Comparison of ENCODE assay signal across 2 cellular contexts in the genomic region with DNA sequence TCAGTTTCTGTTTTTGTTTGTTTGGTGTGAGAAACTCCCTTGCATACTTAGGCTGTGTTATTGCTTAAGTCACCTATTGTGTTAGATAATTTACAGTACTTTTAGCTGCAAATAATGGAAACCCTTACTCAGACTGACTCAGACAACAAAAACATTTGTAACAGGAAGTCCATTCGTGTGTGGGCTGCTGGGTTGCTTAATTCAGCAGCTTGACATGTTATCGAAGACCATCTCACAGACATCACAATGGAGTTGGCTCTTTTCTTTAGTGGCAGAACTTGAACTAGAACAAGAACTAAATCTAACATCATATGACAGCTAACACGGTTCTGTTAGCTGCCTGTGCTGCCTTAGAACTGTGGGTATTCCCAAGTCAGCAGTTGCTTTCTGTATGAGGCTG.
A peak's percentile ranks its signal among the peaks of the same experiment; 100 is the strongest.
TF ChIP-seq lines count a peak whose summit lies in the region.

No MANE protein-coding gene starts in this region.

TF ChIP-seq in endothelial cell of umbilical vein, 7 proteins besides CTCF, POLR2A, EP300 and RAD21:
- TF ChIP-seq FOS (IDR thresholded peaks at IDR 0.05; ENCODE audit: borderline replicate concordance, insufficient read depth, low read length) = peak; percentile 67
- no peak for TF ChIP-seq EZH2 (IDR thresholded peaks at IDR 0.05; ENCODE audit: borderline replicate concordance, low read depth, low read length, severe bottlenecking)
- TF ChIP-seq GATA2 (IDR thresholded peaks at IDR 0.05; ENCODE audit: insufficient read depth, insufficient read length, low read depth, low read length) = peak; percentile 85
- peak; percentile 50 for TF ChIP-seq POLR2AphosphoS5 (IDR thresholded peaks at IDR 0.05; ENCODE audit: insufficient read depth, low read depth, low read length)
- TF ChIP-seq MYC (IDR thresholded peaks at IDR 0.05; ENCODE audit: low read depth, low read length) = no peak
- TF ChIP-seq, protein P1, sequence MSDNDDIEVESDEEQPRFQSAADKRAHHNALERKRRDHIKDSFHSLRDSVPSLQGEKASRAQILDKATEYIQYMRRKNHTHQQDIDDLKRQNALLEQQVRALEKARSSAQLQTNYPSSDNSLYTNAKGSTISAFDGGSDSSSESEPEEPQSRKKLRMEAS (IDR thresholded peaks at IDR 0.05; ENCODE audit: insufficient read depth, insufficient read length) = no peak
- TF ChIP-seq JUN (IDR thresholded peaks at IDR 0.05; ENCODE audit: borderline replicate concordance, insufficient read depth, insufficient read length, low read depth) = peak; percentile 83

TF ChIP-seq in GM23338, 12 proteins besides CTCF, POLR2A, EP300 and RAD21:
- no peak for TF ChIP-seq ZNF331 (CRISPR knock-in tag; IDR thresholded peaks at IDR 0.05; ENCODE audit: low read depth)
- TF ChIP-seq, protein P2, sequence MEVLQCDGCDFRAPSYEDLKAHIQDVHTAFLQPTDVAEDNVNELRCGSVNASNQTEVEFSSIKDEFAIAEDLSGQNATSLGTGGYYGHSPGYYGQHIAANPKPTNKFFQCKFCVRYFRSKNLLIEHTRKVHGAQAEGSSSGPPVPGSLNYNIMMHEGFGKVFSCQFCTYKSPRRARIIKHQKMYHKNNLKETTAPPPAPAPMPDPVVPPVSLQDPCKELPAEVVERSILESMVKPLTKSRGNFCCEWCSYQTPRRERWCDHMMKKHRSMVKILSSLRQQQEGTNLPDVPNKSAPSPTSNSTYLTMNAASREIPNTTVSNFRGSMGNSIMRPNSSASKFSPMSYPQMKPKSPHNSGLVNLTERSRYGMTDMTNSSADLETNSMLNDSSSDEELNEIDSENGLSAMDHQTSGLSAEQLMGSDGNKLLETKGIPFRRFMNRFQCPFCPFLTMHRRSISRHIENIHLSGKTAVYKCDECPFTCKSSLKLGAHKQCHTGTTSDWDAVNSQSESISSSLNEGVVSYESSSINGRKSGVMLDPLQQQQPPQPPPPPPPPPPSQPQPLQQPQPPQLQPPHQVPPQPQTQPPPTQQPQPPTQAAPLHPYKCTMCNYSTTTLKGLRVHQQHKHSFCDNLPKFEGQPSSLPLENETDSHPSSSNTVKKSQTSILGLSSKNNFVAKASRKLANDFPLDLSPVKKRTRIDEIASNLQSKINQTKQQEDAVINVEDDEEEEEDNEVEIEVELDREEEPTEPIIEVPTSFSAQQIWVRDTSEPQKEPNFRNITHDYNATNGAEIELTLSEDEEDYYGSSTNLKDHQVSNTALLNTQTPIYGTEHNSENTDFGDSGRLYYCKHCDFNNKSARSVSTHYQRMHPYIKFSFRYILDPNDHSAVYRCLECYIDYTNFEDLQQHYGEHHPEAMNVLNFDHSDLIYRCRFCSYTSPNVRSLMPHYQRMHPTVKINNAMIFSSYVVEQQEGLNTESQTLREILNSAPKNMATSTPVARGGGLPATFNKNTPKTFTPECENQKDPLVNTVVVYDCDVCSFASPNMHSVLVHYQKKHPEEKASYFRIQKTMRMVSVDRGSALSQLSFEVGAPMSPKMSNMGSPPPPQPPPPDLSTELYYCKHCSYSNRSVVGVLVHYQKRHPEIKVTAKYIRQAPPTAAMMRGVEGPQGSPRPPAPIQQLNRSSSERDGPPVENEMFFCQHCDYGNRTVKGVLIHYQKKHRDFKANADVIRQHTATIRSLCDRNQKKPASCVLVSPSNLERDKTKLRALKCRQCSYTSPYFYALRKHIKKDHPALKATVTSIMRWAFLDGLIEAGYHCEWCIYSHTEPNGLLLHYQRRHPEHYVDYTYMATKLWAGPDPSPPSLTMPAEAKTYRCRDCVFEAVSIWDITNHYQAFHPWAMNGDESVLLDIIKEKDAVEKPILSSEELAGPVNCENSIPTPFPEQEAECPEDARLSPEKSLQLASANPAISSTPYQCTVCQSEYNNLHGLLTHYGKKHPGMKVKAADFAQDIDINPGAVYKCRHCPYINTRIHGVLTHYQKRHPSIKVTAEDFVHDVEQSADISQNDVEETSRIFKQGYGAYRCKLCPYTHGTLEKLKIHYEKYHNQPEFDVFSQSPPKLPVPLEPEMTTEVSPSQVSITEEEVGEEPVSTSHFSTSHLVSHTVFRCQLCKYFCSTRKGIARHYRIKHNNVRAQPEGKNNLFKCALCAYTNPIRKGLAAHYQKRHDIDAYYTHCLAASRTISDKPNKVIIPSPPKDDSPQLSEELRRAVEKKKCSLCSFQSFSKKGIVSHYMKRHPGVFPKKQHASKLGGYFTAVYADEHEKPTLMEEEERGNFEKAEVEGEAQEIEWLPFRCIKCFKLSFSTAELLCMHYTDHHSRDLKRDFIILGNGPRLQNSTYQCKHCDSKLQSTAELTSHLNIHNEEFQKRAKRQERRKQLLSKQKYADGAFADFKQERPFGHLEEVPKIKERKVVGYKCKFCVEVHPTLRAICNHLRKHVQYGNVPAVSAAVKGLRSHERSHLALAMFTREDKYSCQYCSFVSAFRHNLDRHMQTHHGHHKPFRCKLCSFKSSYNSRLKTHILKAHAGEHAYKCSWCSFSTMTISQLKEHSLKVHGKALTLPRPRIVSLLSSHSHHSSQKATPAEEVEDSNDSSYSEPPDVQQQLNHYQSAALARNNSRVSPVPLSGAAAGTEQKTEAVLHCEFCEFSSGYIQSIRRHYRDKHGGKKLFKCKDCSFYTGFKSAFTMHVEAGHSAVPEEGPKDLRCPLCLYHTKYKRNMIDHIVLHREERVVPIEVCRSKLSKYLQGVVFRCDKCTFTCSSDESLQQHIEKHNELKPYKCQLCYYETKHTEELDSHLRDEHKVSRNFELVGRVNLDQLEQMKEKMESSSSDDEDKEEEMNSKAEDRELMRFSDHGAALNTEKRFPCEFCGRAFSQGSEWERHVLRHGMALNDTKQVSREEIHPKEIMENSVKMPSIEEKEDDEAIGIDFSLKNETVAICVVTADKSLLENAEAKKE (CRISPR knock-in tag; IDR thresholded peaks at IDR 0.05) = no peak
- TF ChIP-seq EZH2phosphoT487 (IDR thresholded peaks at IDR 0.05; ENCODE audit: unreplicated experiment) = no peak
- TF ChIP-seq, protein P3, sequence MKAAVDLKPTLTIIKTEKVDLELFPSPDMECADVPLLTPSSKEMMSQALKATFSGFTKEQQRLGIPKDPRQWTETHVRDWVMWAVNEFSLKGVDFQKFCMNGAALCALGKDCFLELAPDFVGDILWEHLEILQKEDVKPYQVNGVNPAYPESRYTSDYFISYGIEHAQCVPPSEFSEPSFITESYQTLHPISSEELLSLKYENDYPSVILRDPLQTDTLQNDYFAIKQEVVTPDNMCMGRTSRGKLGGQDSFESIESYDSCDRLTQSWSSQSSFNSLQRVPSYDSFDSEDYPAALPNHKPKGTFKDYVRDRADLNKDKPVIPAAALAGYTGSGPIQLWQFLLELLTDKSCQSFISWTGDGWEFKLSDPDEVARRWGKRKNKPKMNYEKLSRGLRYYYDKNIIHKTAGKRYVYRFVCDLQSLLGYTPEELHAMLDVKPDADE (IDR thresholded peaks at IDR 0.05) = no peak
- TF ChIP-seq NANOG (IDR thresholded peaks at IDR 0.05; ENCODE audit: borderline replicate concordance) = no peak
- TF ChIP-seq STAT1 (IDR thresholded peaks at IDR 0.05; ENCODE audit: unreplicated experiment) = no peak
- no peak for TF ChIP-seq CREB1 (CRISPR knock-in tag; IDR thresholded peaks at IDR 0.05; ENCODE audit: low read depth)
- no peak for TF ChIP-seq EZH2 (IDR thresholded peaks at IDR 0.05; ENCODE audit: low read depth, unreplicated experiment)
- no peak for TF ChIP-seq ZNF114 (CRISPR knock-in tag; IDR thresholded peaks at IDR 0.05)
- TF ChIP-seq POLR2AphosphoS5 (IDR thresholded peaks at IDR 0.05; ENCODE audit: low read depth) = no peak
TF ChIP-seq in GM23338: peak in this region for 0.
